Comparison of ENCODE assay signal across 1 cellular context in genomic region chr3:56089739-56090138, GRCh38.
TF ChIP-seq lines count a peak whose summit lies in the region.

No MANE protein-coding gene starts in this region.

TF ChIP-seq in GM23338, 12 proteins besides CTCF, POLR2A, EP300 and RAD21 (continued from another document):
- TF ChIP-seq ZNF462 (CRISPR knock-in tag; IDR thresholded peaks at IDR 0.05) (no peak), EZH2phosphoT487 (IDR thresholded peaks at IDR 0.05; ENCODE audit: unreplicated experiment) (no peak), POLR2AphosphoS5 (IDR thresholded peaks at IDR 0.05; ENCODE audit: low read depth) (no peak), NANOG (IDR thresholded peaks at IDR 0.05; ENCODE audit: borderline replicate concordance) (no peak), REST (IDR thresholded peaks at IDR 0.05; ENCODE audit: unreplicated experiment) (no peak), ZNF331 (CRISPR knock-in tag; IDR thresholded peaks at IDR 0.05; ENCODE audit: low read depth) (no peak), ZNF114 (CRISPR knock-in tag; IDR thresholded peaks at IDR 0.05) (no peak), ETS1 (IDR thresholded peaks at IDR 0.05) (no peak), STAT1 (IDR thresholded peaks at IDR 0.05; ENCODE audit: unreplicated experiment) (no peak)
TF ChIP-seq in GM23338: peak in this region for 0.
